In genomic region chr15:80484312-80484981, GRCh38 we compare ENCODE assay signal across 21 cellular contexts.
DNase-seq lines count a peak whose midpoint lies in the region; ATAC-seq and TF ChIP-seq lines count a peak whose summit lies in the region.
"Had no signal": no experiment of that assay in that cellular context is flagged by ENCODE, and none has a peak within 500 bp of the region (broad histone marks: within the 10 kb centered on the region; RNA-seq: fewer than 3 reads in every experiment).

No MANE protein-coding gene starts in this region.

- no peaks in the 10 kb centered on the region for H3K4me1 Mint-ChIP-seq in activated CD8-positive, alpha-beta T cell treated with anti-CD3 and anti-CD28 coated beads, Interleukin-2, amount 10 ng/mL, durations not matched to agents 7 days and 5 days (ENCODE audit: low read depth)
- H3K4me1 Mint-ChIP-seq: activated CD4-positive, alpha-beta memory T cell treated with anti-CD3 and anti-CD28 coated beads, Interleukin-2, amount 10 ng/mL, durations not matched to agents 7 days and 5 days; memory B cell had no signal

- TF ChIP-seq EP300 in gastroesophageal sphincter (IDR thresholded peaks at IDR 0.05) (no peak), sigmoid colon (IDR thresholded peaks at IDR 0.05) (no peak)

- TF ChIP-seq CTCF in gastroesophageal sphincter (IDR thresholded peaks at IDR 0.05) (no peak), sigmoid colon (IDR thresholded peaks at IDR 0.05) (no peak)

- H3K4me3 ChIP-seq in gastroesophageal sphincter (no peak overlapping the region), sigmoid colon (no peak overlapping the region)
- H3K4me3 ChIP-seq: SJCRH30, suprapubic skin had no signal

- H3K9me3 ChIP-seq in gastroesophageal sphincter (no peaks in the 10 kb centered on the region), sigmoid colon (no peaks in the 10 kb centered on the region)
- H3K9me3 ChIP-seq: SJCRH30, suprapubic skin had no signal

- H3K27me3 ChIP-seq in gastroesophageal sphincter, result no peaks in the 10 kb centered on the region
- H3K27me3 ChIP-seq in sigmoid colon, result no peaks in the 10 kb centered on the region
- H3K27me3 ChIP-seq: SJCRH30, suprapubic skin had no signal

- H3K4me1 ChIP-seq in gastroesophageal sphincter (peaks cover 6 to 83% (median 50%) of the 10 kb centered on the region in 3 donors), sigmoid colon (peaks cover 0 to 72% (median 52%) of the 10 kb centered on the region in 4 donors)
- H3K4me1 ChIP-seq: SJCRH30 had no signal

- H3K27ac ChIP-seq in gastroesophageal sphincter, result peak overlapping the region in 3 of 4 donors; percentile 59 to 74 (median 66)
- peak overlapping the region; percentile 29 to 73 (median 64) for H3K27ac ChIP-seq in sigmoid colon
- H3K27ac ChIP-seq: SJCRH30, suprapubic skin, WERI-Rb-1 had no signal

- intact Hi-C loops in sigmoid colon (cut with DNase I), result no loop called here

- POLR2A ChIA-PET in activated CD8-positive, alpha-beta T cell treated with anti-CD3 and anti-CD28 coated beads, Interleukin-2, amount 10 ng/mL, durations not matched to agents 7 days and 5 days (lab: Charles Lee), result no interaction called here

- TF ChIP-seq POLR2A in gastroesophageal sphincter (IDR thresholded peaks at IDR 0.05), result no peak
- TF ChIP-seq POLR2A in sigmoid colon (IDR thresholded peaks at IDR 0.05), result no peak

- CTCF ChIA-PET in activated CD8-positive, alpha-beta T cell treated with anti-CD3 and anti-CD28 coated beads, Interleukin-2, amount 10 ng/mL, durations not matched to agents 7 days and 5 days (lab: Charles Lee), result no interaction called here

- DNase-seq in DMS79 treated with DMSO at 0.1 percent for 48 hours (lab: John Stamatoyannopoulos, UW) (peak; percentile 77), NCI-H748 treated with DMSO at 0.1 percent for 48 hours (lab: John Stamatoyannopoulos, UW) (peak; percentile 23), sigmoid colon (no peak)
- no peak for DNase-seq in activated CD8-positive, alpha-beta T cell treated with anti-CD3 and anti-CD28 coated beads, Interleukin-2, amount 10 ng/mL, durations not matched to agents 7 days and 5 days
- DNase-seq: activated CD4-positive, alpha-beta memory T cell treated with anti-CD3 and anti-CD28 coated beads, Interleukin-2, amount 10 ng/mL, durations not matched to agents 7 days and 5 days; activated naive CD4-positive, alpha-beta T cell treated with Interleukin-2 at 50 U/mL for 16 hours; activated T-cell treated with anti-CD3 and anti-CD28 coated beads, Interleukin-2, amount 50 U/mL, for 1 hour; anterior cingulate cortex; effector memory CD8-positive, alpha-beta T cell; NCI-H2081 treated with DMSO at 0.1 percent for 48 hours; NCI-H82; PC-3; SJCRH30; WERI-Rb-1 had no signal

- H3K9me3 Mint-ChIP-seq in activated CD8-positive, alpha-beta T cell treated with anti-CD3 and anti-CD28 coated beads, Interleukin-2, amount 10 ng/mL, durations not matched to agents 7 days and 5 days (ENCODE audit: insufficient read depth), result no peaks in the 10 kb centered on the region
- H3K9me3 Mint-ChIP-seq: activated CD4-positive, alpha-beta memory T cell treated with anti-CD3 and anti-CD28 coated beads, Interleukin-2, amount 10 ng/mL, durations not matched to agents 7 days and 5 days; effector memory CD8-positive, alpha-beta T cell; memory B cell; natural killer cell treated with Interleukin-12 subunit alpha and Interleukin-12 subunit beta and Interleukin-15 and Interleukin-18, amount 100 ng/mL, for 72 hours; T-helper 1 cell treated with Interleukin-12 subunit alpha and Interleukin-12 subunit beta and Interleukin-4 antibody, amounts not matched to agents 30 μg/mL and 1 μg/mL, for 36 hours had no signal

- peaks cover 2% of the 10 kb centered on the region for H3K27me3 Mint-ChIP-seq in activated CD8-positive, alpha-beta T cell treated with anti-CD3 and anti-CD28 coated beads, Interleukin-2, amount 10 ng/mL, durations not matched to agents 7 days and 5 days (ENCODE audit: low read depth)
- H3K27me3 Mint-ChIP-seq: activated CD4-positive, alpha-beta memory T cell treated with anti-CD3 and anti-CD28 coated beads, Interleukin-2, amount 10 ng/mL, durations not matched to agents 7 days and 5 days had no signal

- no peaks in the 10 kb centered on the region for H3K36me3 Mint-ChIP-seq in activated CD8-positive, alpha-beta T cell treated with anti-CD3 and anti-CD28 coated beads, Interleukin-2, amount 10 ng/mL, durations not matched to agents 7 days and 5 days (ENCODE audit: low read depth)
- H3K36me3 Mint-ChIP-seq: memory B cell; natural killer cell treated with Interleukin-12 subunit alpha and Interleukin-12 subunit beta and Interleukin-15 and Interleukin-18, amount 100 ng/mL, for 72 hours had no signal

- no peak overlapping the region for H3K27ac Mint-ChIP-seq in activated CD8-positive, alpha-beta T cell treated with anti-CD3 and anti-CD28 coated beads, Interleukin-2, amount 10 ng/mL, durations not matched to agents 7 days and 5 days
- H3K27ac Mint-ChIP-seq: activated CD4-positive, alpha-beta memory T cell treated with anti-CD3 and anti-CD28 coated beads, Interleukin-2, amount 10 ng/mL, durations not matched to agents 7 days and 5 days; effector memory CD8-positive, alpha-beta T cell; memory B cell; natural killer cell treated with Interleukin-12 subunit alpha and Interleukin-12 subunit beta and Interleukin-15 and Interleukin-18, amount 100 ng/mL, for 72 hours; T-helper 1 cell treated with Interleukin-12 subunit alpha and Interleukin-12 subunit beta and Interleukin-4 antibody, amounts not matched to agents 30 μg/mL and 1 μg/mL, for 36 hours had no signal

- H3K36me3 ChIP-seq in gastroesophageal sphincter (no peaks in the 10 kb centered on the region), sigmoid colon (no peaks in the 10 kb centered on the region)
- H3K36me3 ChIP-seq: SJCRH30, suprapubic skin, WERI-Rb-1 had no signal

- no peak overlapping the region for H3K4me3 Mint-ChIP-seq in activated CD8-positive, alpha-beta T cell treated with anti-CD3 and anti-CD28 coated beads, Interleukin-2, amount 10 ng/mL, durations not matched to agents 7 days and 5 days
- H3K4me3 Mint-ChIP-seq: activated CD4-positive, alpha-beta memory T cell treated with anti-CD3 and anti-CD28 coated beads, Interleukin-2, amount 10 ng/mL, durations not matched to agents 7 days and 5 days; effector memory CD8-positive, alpha-beta T cell; memory B cell; natural killer cell treated with Interleukin-12 subunit alpha and Interleukin-12 subunit beta and Interleukin-15 and Interleukin-18, amount 100 ng/mL, for 72 hours; T-helper 1 cell treated with Interleukin-12 subunit alpha and Interleukin-12 subunit beta and Interleukin-4 antibody, amounts not matched to agents 30 μg/mL and 1 μg/mL, for 36 hours had no signal

- ATAC-seq in gastroesophageal sphincter (peak; percentile 34), HG03159 (IDR thresholded peaks at IDR 0.05; ENCODE audit: unreplicated experiment) (no peak), GM21786 (IDR thresholded peaks at IDR 0.05; ENCODE audit: unreplicated experiment) (no peak)
- no peak for ATAC-seq in activated CD8-positive, alpha-beta T cell treated with anti-CD3 and anti-CD28 coated beads, Interleukin-2, amount 10 ng/mL, durations not matched to agents 7 days and 5 days
- ATAC-seq: effector memory CD8-positive, alpha-beta T cell; natural killer cell treated with Interleukin-12 subunit alpha and Interleukin-12 subunit beta and Interleukin-15 and Interleukin-18, amount 100 ng/mL, for 72 hours; PC-3 had no signal

- 30 to 36% methylated on average over 5 to 8 of the region's 9 CpGs for WGBS in gastroesophageal sphincter (ENCODE audit: low coverage in 1 of 2), 2 donors
- WGBS in sigmoid colon, 2 donors, result 72% methylated on average over 9 of the region's 9 CpGs

Comparison
In these comparisons a context has a peak if more than half of its experiments do, and no peak if none do; other contexts are left out.
1. DNase-seq: peak in DMS79 treated with DMSO at 0.1 percent for 48 hours (single experiment) and NCI-H748 treated with DMSO at 0.1 percent for 48 hours (single experiment); none in sigmoid colon (single experiment) and activated CD8-positive, alpha-beta T cell treated with anti-CD3 and anti-CD28 coated beads, Interleukin-2, amount 10 ng/mL, durations not matched to agents 7 days and 5 days (single experiment).